12 cellular contexts compared by ENCODE assay signal in genomic region chr5:74016373-74016772, GRCh38.
DNase-seq lines count a peak whose midpoint lies in the region; ATAC-seq and TF ChIP-seq lines count a peak whose summit lies in the region.
"Had no signal": no experiment of that assay in that cellular context is flagged by ENCODE, and none has a peak within 500 bp of the region (broad histone marks: within the 10 kb centered on the region; RNA-seq: fewer than 3 reads in every experiment).

No MANE protein-coding gene starts in this region.

- H3K27me3 ChIP-seq in ascending aorta = no peaks in the 10 kb centered on the region

- H3K27ac ChIP-seq in ascending aorta = no peak overlapping the region
- H3K27ac ChIP-seq: esophagus squamous epithelium had no signal

- no peaks in the 10 kb centered on the region for H3K9me3 ChIP-seq in ascending aorta
- H3K9me3 ChIP-seq: esophagus squamous epithelium had no signal

- intact Hi-C loops in ascending aorta (cut with DNase I) = no loop called here

- H3K4me3 Mint-ChIP-seq in WTC11 = no peak overlapping the region
- H3K4me3 Mint-ChIP-seq: memory B cell had no signal

- H3K27me3 Mint-ChIP-seq in WTC11 (ENCODE audit: low read depth) = no peaks in the 10 kb centered on the region

- POLR2A ChIA-PET in HEK293T (lab: Yijun Ruan, JAX) = no interaction called here
- POLR2A ChIA-PET in WTC11 (lab: Charles Lee) = no interaction called here

- no peak overlapping the region for H3K4me3 ChIP-seq in ascending aorta
- H3K4me3 ChIP-seq: esophagus squamous epithelium had no signal

- no peak overlapping the region for H3K27ac Mint-ChIP-seq in WTC11
- H3K27ac Mint-ChIP-seq: memory B cell had no signal

- peaks cover 12% of the 10 kb centered on the region; the same call in 1 of the 2 replicates for H3K9me3 Mint-ChIP-seq in WTC11
- H3K9me3 Mint-ChIP-seq: memory B cell had no signal

- no peaks in the 10 kb centered on the region for H3K36me3 Mint-ChIP-seq in WTC11
- H3K36me3 Mint-ChIP-seq: memory B cell had no signal

- DNase-seq in GM10266 (ENCODE audit: extremely low spot score) (peak; percentile 5), HEK293T (ENCODE audit: extremely low spot score) (peak; percentile 66), WTC11 (ENCODE audit: low spot score) (peak; percentile 46), kidney tubule cell (ENCODE audit: low spot score) (peak; percentile 15), retina (no peak), ascending aorta (ENCODE audit: low spot score in 2 of 2) (no peak)
- DNase-seq: esophagus squamous epithelium, NCI-H187 treated with DMSO at 0.1 percent for 48 hours, SIG-M5 had no signal

- H3K36me3 ChIP-seq in ascending aorta = no peaks in the 10 kb centered on the region
- H3K36me3 ChIP-seq: esophagus squamous epithelium had no signal

- ATAC-seq in WTC11 (peak; percentile 89), HG03342 (IDR thresholded peaks at IDR 0.05; ENCODE audit: unreplicated experiment) (no peak)
- ATAC-seq: right cardiac atrium had no signal

- TF ChIP-seq CTCF in GM10266 (IDR thresholded peaks at IDR 0.05; ENCODE audit: control insufficient read depth, insufficient read depth, low read depth, missing control alignments) = peak; percentile 26
- peak; percentile 38; the same call in 1 of the 2 replicates for TF ChIP-seq CTCF in WTC11 (IDR thresholded peaks at IDR 0.05)
- no peak for TF ChIP-seq CTCF in ascending aorta (IDR thresholded peaks at IDR 0.05)

- CTCF ChIA-PET in HEK293T (lab: Yijun Ruan, JAX) = no interaction called here
- CTCF ChIA-PET in WTC11 (lab: Charles Lee) = no interaction called here

- peaks cover 12% of the 10 kb centered on the region for H3K4me1 Mint-ChIP-seq in WTC11
- H3K4me1 Mint-ChIP-seq: memory B cell had no signal

- H3K4me1 ChIP-seq in ascending aorta = no peaks in the 10 kb centered on the region

TF ChIP-seq in HEK293T, 16 proteins besides CTCF, POLR2A, EP300 and RAD21:
- TF ChIP-seq FOXK2 (IDR thresholded peaks at IDR 0.05) = no peak
- TF ChIP-seq SUZ12 (IDR thresholded peaks at IDR 0.05) = no peak
- no peak for TF ChIP-seq PKNOX1 (IDR thresholded peaks at IDR 0.05)
- TF ChIP-seq ARNT (IDR thresholded peaks at IDR 0.05) = no peak
- no peak for TF ChIP-seq SP1 (IDR thresholded peaks at IDR 0.05)
- no peak for TF ChIP-seq CTBP1 (IDR thresholded peaks at IDR 0.05; ENCODE audit: borderline replicate concordance)
- no peak for TF ChIP-seq NFRKB (IDR thresholded peaks at IDR 0.05)
- TF ChIP-seq FOXM1 (IDR thresholded peaks at IDR 0.05; ENCODE audit: borderline replicate concordance) = no peak
- TF ChIP-seq FOXA1 (IDR thresholded peaks at IDR 0.05) = no peak
- TF ChIP-seq L3MBTL2 (conservative IDR thresholded peaks at IDR 0.05) = no peak
- TF ChIP-seq LEF1 (IDR thresholded peaks at IDR 0.05; ENCODE audit: borderline replicate concordance) = no peak
- no peak for TF ChIP-seq ELF4 (IDR thresholded peaks at IDR 0.05)

TF ChIP-seq in WTC11, 78 proteins besides CTCF, POLR2A, EP300 and RAD21:
- no peak for TF ChIP-seq ATF1 (CRISPR knock-in tag; IDR thresholded peaks at IDR 0.05)
- TF ChIP-seq ZNF671 (CRISPR knock-in tag; IDR thresholded peaks at IDR 0.05) = no peak
- no peak for TF ChIP-seq TEAD4 (CRISPR knock-in tag; IDR thresholded peaks at IDR 0.05)
- TF ChIP-seq ZNF219 (CRISPR knock-in tag; IDR thresholded peaks at IDR 0.05; ENCODE audit: borderline replicate concordance) = no peak
- no peak for TF ChIP-seq ZNF396 (CRISPR knock-in tag; IDR thresholded peaks at IDR 0.05; ENCODE audit: borderline replicate concordance)
- TF ChIP-seq AR (CRISPR knock-in tag; IDR thresholded peaks at IDR 0.05) = no peak
- no peak for TF ChIP-seq ATF3 (CRISPR knock-in tag; conservative IDR thresholded peaks at IDR 0.05)
- no peak for TF ChIP-seq ZMAT4 (CRISPR knock-in tag; IDR thresholded peaks at IDR 0.05)
- no peak for TF ChIP-seq FOXJ3 (CRISPR knock-in tag; IDR thresholded peaks at IDR 0.05; ENCODE audit: borderline replicate concordance)

Comparison
In these comparisons a context has a peak if more than half of its experiments do, and no peak if none do; other contexts are left out.
1. DNase-seq: peak in GM10266 (single experiment), HEK293T (single experiment), WTC11 (single experiment) and kidney tubule cell (single experiment); none in retina (single experiment) and ascending aorta (0 of 2).
2. CTCF ChIP-seq: peak in GM10266 (single experiment) and WTC11 (single experiment); none in ascending aorta (0 of 3).